ENCODE assay signal across 8 cellular contexts in the genomic region with DNA sequence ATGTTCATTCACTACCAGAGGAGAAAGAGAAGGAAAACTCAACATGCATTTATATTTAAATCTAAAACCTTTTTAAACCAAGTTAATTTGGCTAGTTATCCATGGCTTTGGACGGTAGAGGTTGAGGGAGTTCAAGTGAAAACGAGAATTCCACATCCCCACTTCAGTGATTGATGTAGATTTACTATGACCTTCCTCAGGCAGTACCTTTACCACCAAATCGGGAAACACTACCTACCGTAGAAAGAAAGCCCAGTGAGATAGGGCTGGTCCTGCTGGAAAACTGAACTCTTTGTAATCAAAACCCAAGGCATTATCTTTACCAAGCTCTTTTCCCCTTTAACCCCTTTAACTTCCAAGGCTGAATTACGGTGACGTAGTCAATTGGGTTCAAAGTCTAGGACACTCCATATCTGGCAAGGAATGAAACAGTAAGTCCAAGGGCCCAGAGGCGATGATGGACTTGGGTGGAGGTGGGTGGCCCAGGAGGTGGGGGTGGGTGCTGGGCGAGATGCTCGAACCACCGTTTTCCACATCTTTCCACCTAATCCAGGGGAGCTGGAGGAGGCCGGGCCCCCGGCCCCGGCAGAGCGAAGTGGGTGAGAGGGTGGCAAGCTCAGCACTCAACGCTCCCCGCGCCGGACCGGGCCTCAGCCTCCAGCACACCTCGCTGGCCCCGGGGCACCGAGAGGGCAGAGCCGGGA. TPM values are rescaled to one million over a fixed set of nuclear protein-coding genes. Genes with fewer than 3 reads are reported as not detected.
A peak's percentile ranks its signal among the peaks of the same experiment; 100 is the strongest.
DNase-seq lines count a peak whose midpoint lies in the region; ATAC-seq, FAIRE-seq and TF ChIP-seq lines count a peak whose summit lies in the region.

No MANE protein-coding gene starts in this region.

- TF ChIP-seq CTCF in brain microvascular endothelial cell (IDR thresholded peaks at IDR 0.05; ENCODE audit: low read depth, low read length, missing control alignments), result no peak

- no peaks in the 10 kb centered on the region for H3K4me1 ChIP-seq in small intestine (ENCODE audit: control insufficient read depth in 2 of 2, insufficient read depth in 1 of 2, low read depth in 1 of 2, low read length in 1 of 2)

- peaks cover 2% of the 10 kb centered on the region for H3K36me3 ChIP-seq in brain microvascular endothelial cell (replicated peaks)
- H3K36me3 ChIP-seq in small intestine (ENCODE audit: control insufficient read depth in 2 of 2, insufficient read depth in 2 of 2, low read length in 2 of 2), result no peaks in the 10 kb centered on the region

- peak; percentile 7 for DNase-seq in activated T-cell treated with anti-CD3 and anti-CD28 coated beads for 1 hour (ENCODE audit: low read depth)
- DNase-seq in activated T-cell treated with anti-CD3 and anti-CD28 coated beads, Interleukin-2, amount 50 U/mL, for 1 hour, result no peak
- peak; percentile 8 for DNase-seq in NCI-H510A (lab: John Stamatoyannopoulos, UW)
- peak; percentile 31 for DNase-seq in brain microvascular endothelial cell
- DNase-seq in iris pigment epithelial cell (ENCODE audit: low read depth), result peak; percentile 47
- DNase-seq in small intestine, result peak; percentile 99

- ATAC-seq in HG02588 (IDR thresholded peaks at IDR 0.05; ENCODE audit: unreplicated experiment), result peak; percentile 4
- no peak for ATAC-seq in HG03521 (IDR thresholded peaks at IDR 0.05; ENCODE audit: unreplicated experiment)

- FAIRE-seq in small intestine (lab: Jason Lieb, UNC), result no peak

- H3K9me3 ChIP-seq in small intestine (ENCODE audit: control insufficient read depth, low read depth), result no peaks in the 10 kb centered on the region

- peak overlapping the region; percentile 94 for H3K27ac ChIP-seq in brain microvascular endothelial cell
- H3K27ac ChIP-seq in small intestine (ENCODE audit: low read depth in 1 of 2, low read length in 1 of 2), result peak overlapping the region; percentile 94 to 99

- H3K27me3 ChIP-seq in brain microvascular endothelial cell (replicated peaks) (no peaks in the 10 kb centered on the region), small intestine (ENCODE audit: control insufficient read depth in 2 of 2, insufficient read depth in 2 of 2, low read length in 2 of 2) (no peaks in the 10 kb centered on the region)

- H3K4me3 ChIP-seq in brain microvascular endothelial cell (ENCODE audit: low read depth, low read length) (peak overlapping the region; percentile 74), small intestine (ENCODE audit: low read depth in 1 of 2, low read length in 2 of 2) (peak overlapping the region; percentile 73 to 79)

- in situ Hi-C loops in brain microvascular endothelial cell (cut with HindIII; ENCODE audit: low pct_ligation_motif_present, low sequenced_read_pairs), result no loop called here

- WGBS in small intestine, 3 donors, result 2% methylated on average over 19 to 23 of the region's 23 CpGs

RNA-seq across cellular contexts. Expression of gene SEC23A, which starts 0.6 kb away (rescaled TPM):
- 10 to 100 TPM; 26.9 to 96.4 (median 59.7) TPM for polyA plus RNA-seq in small intestine

RNA-seq across cellular contexts. Expression of gene GEMIN2, which starts 11.7 kb away (rescaled TPM):
- 10 to 100 TPM in 1 of 3 donors, 1 to 10 TPM in 2; 4.6 to 13.8 (median 6.5) TPM for polyA plus RNA-seq in small intestine
